29 cellular contexts compared by ENCODE assay signal in genomic region chr19:5296457-5297271, GRCh38.
"Had no signal": no experiment of that assay in that cellular context is flagged by ENCODE, and none has a peak within 500 bp of the region (broad histone marks: within the 10 kb centered on the region; RNA-seq: fewer than 3 reads in every experiment).

No MANE protein-coding gene starts in this region.

- H3K27me3 Mint-ChIP-seq: progenitor cell of endocrine pancreas, type B pancreatic cell had no signal

- H3K27ac ChIP-seq: colonic mucosa, epithelial cell of prostate, gastrocnemius medialis, heart left ventricle, hepatocyte, left lung, neutrophil, parathyroid adenoma, thyroid gland had no signal

- H3K4me3 Mint-ChIP-seq: dendritic cell treated with granulocyte-macrophage colony-stimulating factor and Interleukin-4, amounts not matched to agents 40 ng/mL and 50 ng/mL, for 4 days; endodermal cell; stimulated activated effector memory CD8-positive, alpha-beta T cell treated with anti-CD3 and anti-CD28 coated beads, Interleukin-12 subunit alpha, Interleukin-12 subunit beta, amount 100 ng/mL, for 72 hours had no signal

- H3K9me3 ChIP-seq: colonic mucosa, gastrocnemius medialis, heart left ventricle, left lung, neutrophil, stomach, thyroid gland had no signal

- H3K4me1 ChIP-seq: colonic mucosa had no signal

- H3K36me3 Mint-ChIP-seq: naive thymus-derived CD8-positive, alpha-beta T cell; stimulated activated effector memory CD8-positive, alpha-beta T cell treated with anti-CD3 and anti-CD28 coated beads, Interleukin-12 subunit alpha, Interleukin-12 subunit beta, amount 100 ng/mL, for 72 hours had no signal

- H3K27me3 ChIP-seq: gastrocnemius medialis, hepatocyte, thyroid gland had no signal

- FAIRE-seq: kidney had no signal

- DNase-seq: colonic mucosa; effector CD8-positive, alpha-beta T cell; endodermal cell; foreskin fibroblast; gastrocnemius medialis; heart left ventricle; kidney; left lung; mesendoderm; midbrain; naive thymus-derived CD8-positive, alpha-beta T cell; nephron progenitor cell; stimulated activated CD4-positive, alpha-beta T cell treated with anti-CD3 and anti-CD28 coated beads, Interleukin-12 subunit alpha, Interleukin-12 subunit beta, amount 100 ng/mL, for 4 hours; stimulated activated CD4-positive, alpha-beta T cell treated with anti-CD3 and anti-CD28 coated beads, Interleukin-1b, Interleukin-23, amount 100 ng/mL, for 48 hours; stimulated activated CD4-positive, alpha-beta T cell treated with anti-CD3 and anti-CD28 coated beads, Interleukin-4, amount 100 ng/mL, for 1 hour; stimulated activated naive CD4-positive, alpha-beta T cell treated with Interleukin-2 at 50 U/mL for 16 hours; stomach; thyroid gland had no signal

- H3K4me2 ChIP-seq: hepatocyte, smooth muscle cell had no signal

- H3K36me3 ChIP-seq: colonic mucosa, gastrocnemius medialis, heart left ventricle, left lung, neutrophil, stomach, thyroid gland had no signal

- H2AFZ ChIP-seq: hepatocyte, parathyroid adenoma had no signal

- H3K4me3 ChIP-seq: colonic mucosa, gastrocnemius medialis, heart left ventricle, hepatocyte, left lung, smooth muscle cell, stomach, thyroid gland had no signal

- H3K27ac Mint-ChIP-seq: dendritic cell treated with granulocyte-macrophage colony-stimulating factor and Interleukin-4, amounts not matched to agents 40 ng/mL and 50 ng/mL, for 4 days; endodermal cell; nephron progenitor cell; stimulated activated effector memory CD8-positive, alpha-beta T cell treated with anti-CD3 and anti-CD28 coated beads, Interleukin-12 subunit alpha, Interleukin-12 subunit beta, amount 100 ng/mL, for 72 hours; type B pancreatic cell had no signal

- H3K9ac ChIP-seq: parathyroid adenoma had no signal

- ATAC-seq: esophagus mucosa; gastrocnemius medialis; heart left ventricle; left lung; naive thymus-derived CD8-positive, alpha-beta T cell; sciatic nerve; stimulated activated effector memory CD8-positive, alpha-beta T cell treated with anti-CD3 and anti-CD28 coated beads, Interleukin-12 subunit alpha, Interleukin-12 subunit beta, amount 100 ng/mL, for 72 hours had no signal
